In genomic region chrX:131633285-131633917, GRCh38 we compare ENCODE assay signal across 8 cellular contexts.
DNase-seq lines count a peak whose midpoint lies in the region; ATAC-seq, FAIRE-seq and TF ChIP-seq lines count a peak whose summit lies in the region.

No MANE protein-coding gene starts in this region.

- POLR2A ChIA-PET in Panc1 (lab: Charles Lee): no interaction called here

- H3K4me1 Mint-ChIP-seq in activated T-helper 2 cell treated with anti-CD3 and anti-CD28 coated beads, Interferon-gamma antibody, Interleukin-2, Interleukin-4, amounts not matched to agents 10 μg/mL and 5 μg/mL and 100 μg/mL, durations not matched to agents 14 hours and 24 hours and 36 hours (ENCODE audit: low read depth): no peaks in the 10 kb centered on the region

- DNase-seq in DMS53 (lab: John Stamatoyannopoulos, UW) (peak; percentile 82), HPDE6-E6E7 (ENCODE audit: extremely low spot score) (peak; percentile 14), Panc1 (ENCODE audit: low read depth, low spot score) (peak; percentile 50), frontal cortex (ENCODE audit: low spot score in 2 of 2) (peak; percentile 2), pons (ENCODE audit: low spot score) (peak; percentile 43)
- peak; percentile 10 for DNase-seq in activated T-helper 2 cell treated with anti-CD3 and anti-CD28 coated beads, Interferon-gamma antibody, Interleukin-2, Interleukin-4, amounts not matched to agents 10 μg/mL and 5 μg/mL and 100 μg/mL, durations not matched to agents 14 hours and 24 hours and 36 hours (ENCODE audit: low spot score)

- no peaks in the 10 kb centered on the region for H3K9me3 ChIP-seq in Panc1 (ENCODE audit: control insufficient read depth, insufficient read depth, low read depth, low read length)

- no TSS peak for BruUV-seq in Panc1 (replicated peaks; lab: Mats Ljungman, UMichigan)

- no peaks in the 10 kb centered on the region for H3K4me1 ChIP-seq in Panc1 (ENCODE audit: control insufficient read depth, insufficient read depth, low read length)

- intact Hi-C loops in Panc1 (cut with micrococcal nuclease; ENCODE audit: unreplicated experiment): loop anchor here (5.0 kb wide), 1 partner anchor 656 kb away; no protein-coding TSS in a partner anchor
- intact Hi-C loops in activated T-helper 2 cell treated with anti-CD3 and anti-CD28 coated beads, Interferon-gamma antibody, Interleukin-2, Interleukin-4, amounts not matched to agents 10 μg/mL and 5 μg/mL and 100 μg/mL, durations not matched to agents 14 hours and 24 hours and 36 hours (cut with micrococcal nuclease): loop anchor here (10.0 kb wide), 2 partner anchors 369 to 659 kb away; no protein-coding TSS in a partner anchor

- ATAC-seq in GM19463 (IDR thresholded peaks at IDR 0.05; ENCODE audit: unreplicated experiment) (peak; percentile 98), Panc1 (peak; percentile 99), GM19397 (IDR thresholded peaks at IDR 0.05; ENCODE audit: unreplicated experiment) (no peak)

- peaks cover 5% of the 10 kb centered on the region for H3K27me3 ChIP-seq in Panc1 (ENCODE audit: control insufficient read depth, insufficient read depth, low read length)

- H3K27ac ChIP-seq in Panc1 (ENCODE audit: low read length): no peak overlapping the region

- CTCF ChIA-PET in Panc1 (lab: Charles Lee): no interaction called here

- no peak overlapping the region for H3K4me3 Mint-ChIP-seq in activated T-helper 2 cell treated with anti-CD3 and anti-CD28 coated beads, Interferon-gamma antibody, Interleukin-2, Interleukin-4, amounts not matched to agents 10 μg/mL and 5 μg/mL and 100 μg/mL, durations not matched to agents 14 hours and 24 hours and 36 hours (ENCODE audit: low read depth)

- no peak overlapping the region for H3K27ac Mint-ChIP-seq in activated T-helper 2 cell treated with anti-CD3 and anti-CD28 coated beads, Interferon-gamma antibody, Interleukin-2, Interleukin-4, amounts not matched to agents 10 μg/mL and 5 μg/mL and 100 μg/mL, durations not matched to agents 14 hours and 24 hours and 36 hours

- no peak overlapping the region for H3K4me3 ChIP-seq in Panc1 (ENCODE audit: low read depth in 2 of 2, low read length in 2 of 2)

- in situ Hi-C loops in Panc1 (cut with HindIII; ENCODE audit: low pct_unique_long_range_greater_than_20kb, low sequenced_read_pairs): no loop called here

- FAIRE-seq in frontal cortex (lab: Jason Lieb, UNC): no peak

- peaks cover 2% of the 10 kb centered on the region for H3K27me3 Mint-ChIP-seq in activated T-helper 2 cell treated with anti-CD3 and anti-CD28 coated beads, Interferon-gamma antibody, Interleukin-2, Interleukin-4, amounts not matched to agents 10 μg/mL and 5 μg/mL and 100 μg/mL, durations not matched to agents 14 hours and 24 hours and 36 hours (ENCODE audit: low read depth)

- H3K36me3 Mint-ChIP-seq in activated T-helper 2 cell treated with anti-CD3 and anti-CD28 coated beads, Interferon-gamma antibody, Interleukin-2, Interleukin-4, amounts not matched to agents 10 μg/mL and 5 μg/mL and 100 μg/mL, durations not matched to agents 14 hours and 24 hours and 36 hours (ENCODE audit: low read depth): no peaks in the 10 kb centered on the region

- H3K9me3 Mint-ChIP-seq in activated T-helper 2 cell treated with anti-CD3 and anti-CD28 coated beads, Interferon-gamma antibody, Interleukin-2, Interleukin-4, amounts not matched to agents 10 μg/mL and 5 μg/mL and 100 μg/mL, durations not matched to agents 14 hours and 24 hours and 36 hours: no peaks in the 10 kb centered on the region

- no peaks in the 10 kb centered on the region for H3K36me3 ChIP-seq in Panc1 (ENCODE audit: control insufficient read depth, insufficient read depth, low read length)

- TF ChIP-seq CTCF in Panc1 (IDR thresholded peaks at IDR 0.05): peak; percentile 86

Comparison
In these comparisons a context has a peak if more than half of its experiments do, and no peak if none do; other contexts are left out.
1. DNase-seq: peak in every context shown above with its lines; median percentile 82 in DMS53; 50 in Panc1; 43 in pons; 14 in HPDE6-E6E7; 10 in activated T-helper 2 cell treated with anti-CD3 and anti-CD28 coated beads, Interferon-gamma antibody, Interleukin-2, Interleukin-4, amounts not matched to agents 10 μg/mL and 5 μg/mL and 100 μg/mL, durations not matched to agents 14 hours and 24 hours and 36 hours; 2 in frontal cortex.